In the genomic region with DNA sequence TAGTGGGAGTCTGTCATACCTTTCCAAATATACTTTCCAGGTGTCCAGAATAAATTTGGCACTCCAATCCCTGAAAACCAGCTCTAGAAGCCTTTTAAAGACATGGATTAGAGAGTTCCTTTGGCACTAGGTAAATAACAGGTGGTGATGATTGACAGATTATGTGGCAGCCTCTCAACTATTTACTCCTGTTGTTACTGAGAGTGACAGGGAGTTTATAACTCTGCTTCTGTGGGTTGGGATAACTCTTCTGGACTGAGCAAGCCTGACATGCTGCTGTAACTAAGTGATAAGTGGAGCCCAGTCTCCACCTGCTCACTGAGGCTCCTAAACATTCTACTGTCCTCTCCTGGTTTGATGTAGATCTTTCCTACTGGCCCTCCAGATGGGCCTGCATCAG, we compare ENCODE assay signal across 24 cellular contexts.
A peak's percentile ranks its signal among the peaks of the same experiment; 100 is the strongest.
DNase-seq lines count a peak whose midpoint lies in the region; TF ChIP-seq lines count a peak whose summit lies in the region.
"Had no signal": no experiment of that assay in that cellular context is flagged by ENCODE, and none has a peak within 500 bp of the region (broad histone marks: within the 10 kb centered on the region; RNA-seq: fewer than 3 reads in every experiment).

No MANE protein-coding gene starts in this region.

- H3K27me3 ChIP-seq in skeletal muscle tissue (ENCODE audit: control insufficient read depth in 3 of 3, insufficient read depth in 3 of 3, low read length in 3 of 3) (no peaks in the 10 kb centered on the region), thyroid gland (no peaks in the 10 kb centered on the region)
- H3K27me3 ChIP-seq: MG63 had no signal

- H3K27ac ChIP-seq in skeletal muscle tissue (ENCODE audit: low read depth, low read length) (peak overlapping the region; percentile 11), substantia nigra (ENCODE audit: low read depth, low read length, poor library complexity, severe bottlenecking) (no peak overlapping the region), thyroid gland (no peak overlapping the region)
- H3K27ac ChIP-seq: 22Rv1, C4-2B, SJSA1 had no signal

- H3K9ac ChIP-seq in skeletal muscle tissue (ENCODE audit: low read depth in 1 of 3, low read length in 3 of 3) = no peak overlapping the region

- no peak for TF ChIP-seq POLR2A in thyroid gland (IDR thresholded peaks at IDR 0.05)

- H3K36me3 ChIP-seq in skeletal muscle tissue (ENCODE audit: control insufficient read depth in 3 of 3, insufficient read depth in 3 of 3, low read length in 3 of 3) (no peaks in the 10 kb centered on the region), thyroid gland (no peaks in the 10 kb centered on the region)
- H3K36me3 ChIP-seq: MG63, SJSA1 had no signal

- DNase-seq in NCI-H1417 (lab: John Stamatoyannopoulos, UW) (peak in 2 of 3 experiments; percentile 3 to 46), NCI-H1417 treated with DMSO at 0.1 percent for 48 hours (lab: John Stamatoyannopoulos, UW) (no peak), NCI-H69 (lab: John Stamatoyannopoulos, UW) (peak; percentile 36), myocyte (ENCODE audit: low read depth) (peak; percentile 8), T-helper 2 cell (no peak), substantia nigra (lab: John Stamatoyannopoulos, UW) (no peak), thyroid gland (no peak)
- DNase-seq: Caco-2; CD8-positive, alpha-beta T cell; DMS 273 treated with DMSO at 0.1 percent for 48 hours; H7; KBM-7; MG63; NCI-H146; NCI-H1930; NCI-H2107; NCI-H446; Right ventricle myocardium superior; RPMI8226; T-cell had no signal

- H3K9me3 ChIP-seq in skeletal muscle tissue (ENCODE audit: control insufficient read depth in 3 of 3, low read length in 3 of 3) (no peaks in the 10 kb centered on the region), thyroid gland (no peaks in the 10 kb centered on the region)
- H3K9me3 ChIP-seq: Caco-2, MG63, SJSA1 had no signal

- intact Hi-C loops in thyroid gland (cut with DNase I) = no loop called here

- H3K4me1 ChIP-seq in skeletal muscle tissue (ENCODE audit: control insufficient read depth in 3 of 3, insufficient read depth in 3 of 3, low read length in 3 of 3) = peaks cover 0 to 9% (median 4%) of the 10 kb centered on the region in 3 donors
- no peaks in the 10 kb centered on the region for H3K4me1 ChIP-seq in thyroid gland
- H3K4me1 ChIP-seq: Caco-2, SJSA1 had no signal

- TF ChIP-seq CTCF in thyroid gland (IDR thresholded peaks at IDR 0.05) = no peak

- H3K4me3 ChIP-seq in skeletal muscle tissue (ENCODE audit: low read length in 3 of 3) (no peak overlapping the region), thyroid gland (replicated peaks in 1 of 3) (no peak overlapping the region)
- H3K4me3 ChIP-seq: MG63, SJSA1 had no signal

Comparison
In these comparisons a context has a peak if more than half of its experiments do, and no peak if none do; other contexts are left out.
1. DNase-seq: peak in NCI-H1417 (2 of 3), NCI-H69 (single experiment) and myocyte (single experiment); none in NCI-H1417 treated with DMSO at 0.1 percent for 48 hours (single experiment), T-helper 2 cell (0 of 5), substantia nigra (0 of 49) and thyroid gland (0 of 2).